10 cellular contexts compared by ENCODE assay signal in the genomic region with DNA sequence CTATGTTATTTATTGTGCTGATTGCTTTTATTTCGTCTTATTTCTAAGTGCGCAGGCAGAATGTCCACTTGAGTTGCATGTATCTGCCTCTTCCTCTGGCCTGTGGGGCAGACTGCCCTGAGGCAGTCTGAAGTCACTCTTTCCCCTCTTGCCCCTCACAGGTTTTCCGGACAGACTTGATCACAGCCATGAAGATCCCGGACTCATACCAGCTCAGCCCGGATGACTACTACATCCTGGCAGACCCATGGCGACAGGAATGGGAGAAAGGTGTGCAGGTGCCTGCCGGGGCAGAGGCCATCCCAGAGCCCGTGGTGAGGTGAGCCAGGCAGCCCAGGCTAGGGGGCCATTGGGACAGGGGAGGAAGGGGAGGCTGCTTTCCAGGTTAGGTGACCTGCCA. TPM values are rescaled to one million over a fixed set of nuclear protein-coding genes. Genes with fewer than 3 reads are reported as not detected.
DNase-seq lines count a peak whose midpoint lies in the region; ATAC-seq and TF ChIP-seq lines count a peak whose summit lies in the region.
"Had no signal": no experiment of that assay in that cellular context is flagged by ENCODE, and none has a peak within 500 bp of the region (broad histone marks: within the 10 kb centered on the region; RNA-seq: fewer than 3 reads in every experiment).

No MANE protein-coding gene starts in this region.

- H4K20me1 ChIP-seq in hepatocyte (ENCODE audit: insufficient read depth, poor library complexity, severe bottlenecking): peaks cover 13% of the 10 kb centered on the region

- peaks cover 42% of the 10 kb centered on the region for H3K36me3 Mint-ChIP-seq in activated naive CD4-positive, alpha-beta T cell treated with anti-CD3 and anti-CD28 coated beads for 36 hours (ENCODE audit: low read depth)
- peaks cover 48% of the 10 kb centered on the region for H3K36me3 Mint-ChIP-seq in activated T-helper 1 cell treated with anti-CD3 and anti-CD28 coated beads, Interleukin-12 subunit alpha, Interleukin-12 subunit beta, Interleukin-2, Interleukin-4 antibody, amounts not matched to agents 30 ng/mL and 10 ng/mL and 1 ng/mL, durations not matched to agents 14 hours and 24 hours and 36 hours (ENCODE audit: low read depth)

- H3K9me3 Mint-ChIP-seq in activated naive CD4-positive, alpha-beta T cell treated with anti-CD3 and anti-CD28 coated beads for 36 hours: no peaks in the 10 kb centered on the region
- H3K9me3 Mint-ChIP-seq in activated T-helper 1 cell treated with anti-CD3 and anti-CD28 coated beads, Interleukin-12 subunit alpha, Interleukin-12 subunit beta, Interleukin-2, Interleukin-4 antibody, amounts not matched to agents 30 ng/mL and 10 ng/mL and 1 ng/mL, durations not matched to agents 14 hours and 24 hours and 36 hours: no peaks in the 10 kb centered on the region

- H3K4me1 ChIP-seq in hepatocyte (ENCODE audit: insufficient read depth): peaks cover 12% of the 10 kb centered on the region
- H3K4me1 ChIP-seq in tibial artery: peaks cover 8 to 94% (median 66%) of the 10 kb centered on the region in 4 donors

- CTCF ChIA-PET in activated naive CD4-positive, alpha-beta T cell treated with anti-CD3 and anti-CD28 coated beads for 36 hours (lab: Charles Lee): no interaction called here

- no peaks in the 10 kb centered on the region for H3K27me3 ChIP-seq in hepatocyte
- H3K27me3 ChIP-seq in tibial artery: no peaks in the 10 kb centered on the region

- H3K79me2 ChIP-seq in hepatocyte: peaks cover 11% of the 10 kb centered on the region

- ATAC-seq in sciatic nerve (no peak), HG03175 (IDR thresholded peaks at IDR 0.05; ENCODE audit: unreplicated experiment) (no peak)

- H3K4me1 Mint-ChIP-seq in activated naive CD4-positive, alpha-beta T cell treated with anti-CD3 and anti-CD28 coated beads for 36 hours (ENCODE audit: low read depth): peaks cover 72% of the 10 kb centered on the region
- H3K4me1 Mint-ChIP-seq in activated T-helper 1 cell treated with anti-CD3 and anti-CD28 coated beads, Interleukin-12 subunit alpha, Interleukin-12 subunit beta, Interleukin-2, Interleukin-4 antibody, amounts not matched to agents 30 ng/mL and 10 ng/mL and 1 ng/mL, durations not matched to agents 14 hours and 24 hours and 36 hours (ENCODE audit: low read depth): peaks cover 44% of the 10 kb centered on the region

- no peak overlapping the region for H3K4me3 ChIP-seq in hepatocyte
- H3K4me3 ChIP-seq in tibial artery: no peak overlapping the region

- H3K27me3 Mint-ChIP-seq in activated naive CD4-positive, alpha-beta T cell treated with anti-CD3 and anti-CD28 coated beads for 36 hours (ENCODE audit: low read depth): no peaks in the 10 kb centered on the region
- H3K27me3 Mint-ChIP-seq in activated T-helper 1 cell treated with anti-CD3 and anti-CD28 coated beads, Interleukin-12 subunit alpha, Interleukin-12 subunit beta, Interleukin-2, Interleukin-4 antibody, amounts not matched to agents 30 ng/mL and 10 ng/mL and 1 ng/mL, durations not matched to agents 14 hours and 24 hours and 36 hours (ENCODE audit: insufficient read depth): no peaks in the 10 kb centered on the region

- WGBS in hepatocyte (ENCODE audit: low lambda C conversion rate, missing lambda C conversion rate): 95% methylated on average over 8 of the region's 8 CpGs

- H2AFZ ChIP-seq in hepatocyte: no peak overlapping the region

- no peaks in the 10 kb centered on the region for H3K9me2 ChIP-seq in hepatocyte (replicated peaks; ENCODE audit: insufficient read depth)

- H3K27ac Mint-ChIP-seq in activated naive CD4-positive, alpha-beta T cell treated with anti-CD3 and anti-CD28 coated beads for 36 hours: peak overlapping the region; percentile 76
- H3K27ac Mint-ChIP-seq in activated T-helper 1 cell treated with anti-CD3 and anti-CD28 coated beads, Interleukin-12 subunit alpha, Interleukin-12 subunit beta, Interleukin-2, Interleukin-4 antibody, amounts not matched to agents 30 ng/mL and 10 ng/mL and 1 ng/mL, durations not matched to agents 14 hours and 24 hours and 36 hours: peak overlapping the region; percentile 57

- no peak for TF ChIP-seq CTCF in hepatocyte (IDR thresholded peaks at IDR 0.05; ENCODE audit: poor library complexity)
- TF ChIP-seq CTCF in tibial artery (IDR thresholded peaks at IDR 0.05): no peak

- H3K9me3 ChIP-seq in hepatocyte (ENCODE audit: low read depth) (no peaks in the 10 kb centered on the region), tibial artery (no peaks in the 10 kb centered on the region)

- H3K27ac ChIP-seq in hepatocyte (peak overlapping the region; percentile 15), tibial artery (peak overlapping the region; percentile 65 to 83)

- H3K4me2 ChIP-seq in hepatocyte: no peak overlapping the region

- intact Hi-C loops in activated naive CD4-positive, alpha-beta T cell treated with anti-CD3 and anti-CD28 coated beads for 36 hours (cut with micrococcal nuclease): no loop called here
- intact Hi-C loops in activated T-helper 1 cell treated with anti-CD3 and anti-CD28 coated beads, Interleukin-12 subunit alpha, Interleukin-12 subunit beta, Interleukin-2, Interleukin-4 antibody, amounts not matched to agents 30 ng/mL and 10 ng/mL and 1 ng/mL, durations not matched to agents 14 hours and 24 hours and 36 hours (cut with micrococcal nuclease): no loop called here
- intact Hi-C loops in tibial artery (cut with DNase I; ENCODE audit: low total_unique reads) (no loop called here), sciatic nerve (cut with DNase I) (no loop called here)

- H3K36me3 ChIP-seq in hepatocyte (replicated peaks; ENCODE audit: insufficient read depth, low read depth) (no peaks in the 10 kb centered on the region), tibial artery (peaks cover 5 to 86% (median 41%) of the 10 kb centered on the region in 3 donors)

- H3K4me3 Mint-ChIP-seq in activated naive CD4-positive, alpha-beta T cell treated with anti-CD3 and anti-CD28 coated beads for 36 hours: no peak overlapping the region
- no peak overlapping the region for H3K4me3 Mint-ChIP-seq in activated T-helper 1 cell treated with anti-CD3 and anti-CD28 coated beads, Interleukin-12 subunit alpha, Interleukin-12 subunit beta, Interleukin-2, Interleukin-4 antibody, amounts not matched to agents 30 ng/mL and 10 ng/mL and 1 ng/mL, durations not matched to agents 14 hours and 24 hours and 36 hours

- DNase-seq in activated naive CD4-positive, alpha-beta T cell treated with anti-CD3 and anti-CD28 coated beads for 36 hours: no peak
- no peak for DNase-seq in activated naive CD4-positive, alpha-beta T cell (lab: John Stamatoyannopoulos, UW)
- DNase-seq in activated T-helper 1 cell treated with anti-CD3 and anti-CD28 coated beads, Interleukin-12 subunit alpha, Interleukin-12 subunit beta, Interleukin-2, Interleukin-4 antibody, amounts not matched to agents 30 ng/mL and 10 ng/mL and 1 ng/mL, durations not matched to agents 14 hours and 24 hours and 36 hours (ENCODE audit: low spot score): no peak
- DNase-seq in hepatocyte (ENCODE audit: low spot score): no peak
- DNase-seq in tibial artery: no peak
- DNase-seq in iPS-NIHi11 (ENCODE audit: low spot score): no peak
- no peak for DNase-seq in sciatic nerve (ENCODE audit: low spot score)
- DNase-seq: caudate nucleus, NCI-H2107 had no signal

RNA-seq across cellular contexts. Expression of a gene that starts 26.4 kb away (rescaled TPM):
- total RNA-seq in activated naive CD4-positive, alpha-beta T cell treated with anti-CD3 and anti-CD28 coated beads for 36 hours: 10 to 100 TPM; 78.4 to 86.6 TPM
- 70.2 and 74.3 TPM in 2 replicates for total RNA-seq in activated T-helper 1 cell treated with anti-CD3 and anti-CD28 coated beads, Interleukin-12 subunit alpha, Interleukin-12 subunit beta, Interleukin-2, Interleukin-4 antibody, amounts not matched to agents 30 ng/mL and 10 ng/mL and 1 ng/mL, durations not matched to agents 14 hours and 24 hours and 36 hours
- 35.4 and 36.1 TPM in 2 replicates for total RNA-seq in hepatocyte
- 14.9 and 15.2 TPM in 2 replicates for polyA plus RNA-seq in hepatocyte
- 55.0 TPM for total RNA-seq in sciatic nerve
